ENCODE assay signal across 1 cellular context in genomic region chr12:32896438-32897275, GRCh38.
TF ChIP-seq lines count a peak whose summit lies in the region.

TSS of gene PKP2 (minus strand) at chr12:32896777. CDS start at chr12:32896731, 46 bp downstream.

TF ChIP-seq in K562, 482 proteins besides CTCF, POLR2A, EP300 and RAD21 (continued from another document and continues in another):
- TF ChIP-seq ZMIZ1 (IDR thresholded peaks at IDR 0.05; ENCODE audit: low read depth in 2 of 2, low read length in 2 of 2), result no peak
- TF ChIP-seq USF2 (CRISPR knock-in tag; IDR thresholded peaks at IDR 0.05), result no peak
- no peak for TF ChIP-seq SRSF1 (IDR thresholded peaks at IDR 0.05; ENCODE audit: low read depth, low read length)
- TF ChIP-seq NCOA6 (IDR thresholded peaks at IDR 0.05), result no peak
- no peak for TF ChIP-seq HOMEZ (CRISPR knock-in tag; IDR thresholded peaks at IDR 0.05)
- TF ChIP-seq ZNF174 (CRISPR knock-in tag; IDR thresholded peaks at IDR 0.05), result no peak
- peak; percentile 21 for TF ChIP-seq HMGN3 (IDR thresholded peaks at IDR 0.05; ENCODE audit: borderline replicate concordance, extremely low read depth, insufficient read length, low read depth, low read length)
- TF ChIP-seq ZNF583 (CRISPR knock-in tag; IDR thresholded peaks at IDR 0.05), result no peak
- 0 out of 2 replicates have a peak, but pooled peaks have one; percentile 24 for TF ChIP-seq ZFX (CRISPR knock-in tag; IDR thresholded peaks at IDR 0.05)
- TF ChIP-seq ETV6 (IDR thresholded peaks at IDR 0.05; ENCODE audit: borderline replicate concordance in 1 of 2, low read depth in 2 of 2, low read length in 1 of 2), result no peak
- TF ChIP-seq ETV6 (CRISPR knock-in tag; IDR thresholded peaks at IDR 0.05; ENCODE audit: borderline replicate concordance), result peak; percentile 76; the same call in 1 of the 2 replicates
- no peak for TF ChIP-seq ZNF263 (CRISPR knock-in tag; IDR thresholded peaks at IDR 0.05; ENCODE audit: borderline replicate concordance)
- TF ChIP-seq NR2C1 (IDR thresholded peaks at IDR 0.05), result no peak
- TF ChIP-seq NR2C1 (tag; IDR thresholded peaks at IDR 0.05), result no peak
- TF ChIP-seq MYC (IDR thresholded peaks at IDR 0.05; ENCODE audit: low read depth, low read length), result peak; percentile 63; the same call in 1 of the 2 replicates
- no peak for TF ChIP-seq MYC (CRISPR knock-in tag; IDR thresholded peaks at IDR 0.05; ENCODE audit: borderline replicate concordance, low read depth)
- TF ChIP-seq ARHGAP35 (IDR thresholded peaks at IDR 0.05; ENCODE audit: partially characterized antibody), result no peak
- TF ChIP-seq, protein P1, sequence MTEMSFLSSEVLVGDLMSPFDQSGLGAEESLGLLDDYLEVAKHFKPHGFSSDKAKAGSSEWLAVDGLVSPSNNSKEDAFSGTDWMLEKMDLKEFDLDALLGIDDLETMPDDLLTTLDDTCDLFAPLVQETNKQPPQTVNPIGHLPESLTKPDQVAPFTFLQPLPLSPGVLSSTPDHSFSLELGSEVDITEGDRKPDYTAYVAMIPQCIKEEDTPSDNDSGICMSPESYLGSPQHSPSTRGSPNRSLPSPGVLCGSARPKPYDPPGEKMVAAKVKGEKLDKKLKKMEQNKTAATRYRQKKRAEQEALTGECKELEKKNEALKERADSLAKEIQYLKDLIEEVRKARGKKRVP (CRISPR knock-in tag; IDR thresholded peaks at IDR 0.05), result no peak
- no peak for TF ChIP-seq ZBTB43 (CRISPR knock-in tag; IDR thresholded peaks at IDR 0.05)
- no peak for TF ChIP-seq FOXA3 (CRISPR knock-in tag; conservative IDR thresholded peaks at IDR 0.05 in 1 of 2, IDR thresholded peaks at IDR 0.05 in 1 of 2)
- no peak for TF ChIP-seq TEAD4 (IDR thresholded peaks at IDR 0.05; ENCODE audit: low read length)
- TF ChIP-seq TEAD4 (CRISPR knock-in tag; IDR thresholded peaks at IDR 0.05; ENCODE audit: borderline replicate concordance), result no peak
- no peak for TF ChIP-seq KLF16 (IDR thresholded peaks at IDR 0.05)
- no peak for TF ChIP-seq KDM4B (IDR thresholded peaks at IDR 0.05; ENCODE audit: borderline replicate concordance in 2 of 2, low read depth in 1 of 2)
- no peak for TF ChIP-seq RNF2 (IDR thresholded peaks at IDR 0.05)
- no peak for TF ChIP-seq E4F1 (CRISPR knock-in tag; IDR thresholded peaks at IDR 0.05; ENCODE audit: borderline replicate concordance)
- TF ChIP-seq ZBTB8A (IDR thresholded peaks at IDR 0.05; ENCODE audit: partially characterized antibody), result no peak
- no peak for TF ChIP-seq NFXL1 (CRISPR knock-in tag; IDR thresholded peaks at IDR 0.05)
- TF ChIP-seq ZNF224 (CRISPR knock-in tag; IDR thresholded peaks at IDR 0.05), result no peak
- peak; percentile 80; the same call in 1 of the 2 replicates for TF ChIP-seq ZBTB7A (IDR thresholded peaks at IDR 0.05; ENCODE audit: borderline replicate concordance, control insufficient read depth, low read depth, low read length)
- TF ChIP-seq, protein P2, sequence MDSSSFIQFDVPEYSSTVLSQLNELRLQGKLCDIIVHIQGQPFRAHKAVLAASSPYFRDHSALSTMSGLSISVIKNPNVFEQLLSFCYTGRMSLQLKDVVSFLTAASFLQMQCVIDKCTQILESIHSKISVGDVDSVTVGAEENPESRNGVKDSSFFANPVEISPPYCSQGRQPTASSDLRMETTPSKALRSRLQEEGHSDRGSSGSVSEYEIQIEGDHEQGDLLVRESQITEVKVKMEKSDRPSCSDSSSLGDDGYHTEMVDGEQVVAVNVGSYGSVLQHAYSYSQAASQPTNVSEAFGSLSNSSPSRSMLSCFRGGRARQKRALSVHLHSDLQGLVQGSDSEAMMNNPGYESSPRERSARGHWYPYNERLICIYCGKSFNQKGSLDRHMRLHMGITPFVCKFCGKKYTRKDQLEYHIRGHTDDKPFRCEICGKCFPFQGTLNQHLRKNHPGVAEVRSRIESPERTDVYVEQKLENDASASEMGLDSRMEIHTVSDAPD (CRISPR knock-in tag; IDR thresholded peaks at IDR 0.05), result no peak
- peak; percentile 63; the same call in 1 of the 2 replicates for TF ChIP-seq PHF8 (IDR thresholded peaks at IDR 0.05; ENCODE audit: borderline replicate concordance, low read length)
- no peak for TF ChIP-seq SIRT6 (IDR thresholded peaks at IDR 0.05; ENCODE audit: low read depth, low read length)
- no peak for TF ChIP-seq ZNF644 (tag; IDR thresholded peaks at IDR 0.05; ENCODE audit: low read depth)
- TF ChIP-seq NFYB (IDR thresholded peaks at IDR 0.05; ENCODE audit: extremely low read depth, insufficient read length), result no peak
- TF ChIP-seq ARID4B (CRISPR knock-in tag; IDR thresholded peaks at IDR 0.05), result 0 out of 2 replicates have a peak, but pooled peaks have one; percentile 9
- TF ChIP-seq PCBP1 (IDR thresholded peaks at IDR 0.05; ENCODE audit: low read depth, low read length, poor library complexity, severe bottlenecking), result no peak
- no peak for TF ChIP-seq ZNF589 (CRISPR knock-in tag; IDR thresholded peaks at IDR 0.05; ENCODE audit: low read depth)
- TF ChIP-seq PHF20 (IDR thresholded peaks at IDR 0.05; ENCODE audit: partially characterized antibody), result no peak
- TF ChIP-seq ZNF444 (CRISPR knock-in tag; IDR thresholded peaks at IDR 0.05), result no peak
- no peak for TF ChIP-seq SP2 (IDR thresholded peaks at IDR 0.05; ENCODE audit: extremely low read depth, low read depth, low read length, poor library complexity, severe bottlenecking)
- TF ChIP-seq SRF (CRISPR knock-in tag; IDR thresholded peaks at IDR 0.05), result no peak
- no peak for TF ChIP-seq ID3 (CRISPR knock-in tag; IDR thresholded peaks at IDR 0.05)
- TF ChIP-seq ID3 (tag; IDR thresholded peaks at IDR 0.05), result peak; percentile 68; the same call in 1 of the 2 replicates
